In genomic region chr1:208276757-208277435, GRCh38 we compare ENCODE assay signal across 9 cellular contexts.
"Had no signal": no experiment of that assay in that cellular context is flagged by ENCODE, and none has a peak within 500 bp of the region (broad histone marks: within the 10 kb centered on the region; RNA-seq: fewer than 3 reads in every experiment).

No MANE protein-coding gene starts in this region.

- H2AFZ ChIP-seq: GM23248, GM23338 had no signal

- H3K4me2 ChIP-seq: GM23338 had no signal

- H3K9me3 ChIP-seq: HAP-1 had no signal

- H3K4me1 ChIP-seq: HAP-1 had no signal

- DNase-seq: GM23248, GOT3, H7, H9, HCEC 1CT, HFFc6 had no signal

- H3K9me3 Mint-ChIP-seq: GM23338, H9, HFFc6 had no signal

- H3K27ac Mint-ChIP-seq: GM23338, H9, HFFc6 had no signal

- H3K27ac ChIP-seq: GM23248 had no signal

- H3K36me3 ChIP-seq: HAP-1 had no signal

- ATAC-seq: GM23338, HCT116 had no signal

- H3K4me3 Mint-ChIP-seq: GM23338, H9, HFFc6 had no signal

- H3K9ac ChIP-seq: GM23248 had no signal

- H3K4me3 ChIP-seq: GM23248, GM23338, HAP-1 had no signal
